Comparison of ENCODE assay signal across 18 cellular contexts in the genomic region with DNA sequence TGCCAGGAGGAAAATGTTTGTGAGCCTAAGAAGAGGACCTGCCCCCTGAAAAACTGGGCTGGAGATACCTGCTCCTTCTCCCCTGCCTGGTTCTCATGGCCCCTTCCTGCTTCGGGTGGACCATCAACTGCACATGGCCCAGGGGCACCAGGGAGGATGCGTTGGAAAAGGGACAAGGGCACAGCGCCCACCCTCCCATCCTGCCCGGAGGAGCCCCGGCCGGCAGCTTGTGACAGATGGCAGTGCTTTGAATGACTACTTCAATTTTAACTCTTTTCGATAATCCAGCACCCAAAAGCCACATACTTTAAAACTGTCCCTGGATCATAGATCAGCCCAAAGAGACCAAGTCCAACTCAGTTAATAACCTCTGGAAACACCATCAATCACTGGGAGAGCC.
DNase-seq lines count a peak whose midpoint lies in the region; ATAC-seq, FAIRE-seq and TF ChIP-seq lines count a peak whose summit lies in the region.
"Had no signal": no experiment of that assay in that cellular context is flagged by ENCODE, and none has a peak within 500 bp of the region (broad histone marks: within the 10 kb centered on the region; RNA-seq: fewer than 3 reads in every experiment).

No MANE protein-coding gene starts in this region.

- intact Hi-C loops in Caco-2 (cut with micrococcal nuclease; ENCODE audit: unreplicated experiment), result loop anchor here (1.0 to 2.0 kb wide), 4 partner anchors 42 to 244 kb away; no protein-coding TSS in a partner anchor

- H3K27ac ChIP-seq in WERI-Rb-1 (peak overlapping the region; percentile 80), small intestine (ENCODE audit: low read depth in 1 of 2, low read length in 1 of 2) (peak overlapping the region; percentile 30 to 59)
- H3K27ac ChIP-seq: BLaER1 treated with 17β-estradiol and CSF1 and Interleukin-3, amounts not matched to agents 10 nM and 100 nM; GM23248 had no signal

- CTCF ChIA-PET in Caco-2 (lab: Charles Lee), result interaction anchor here (0.9 to 1.3 kb wide), 9 partner anchors 16 to 136 kb away, joined by 3 to 16 read pairs (median 5); a partner anchor contains a TSS

- no peak overlapping the region for H3K4me3 Mint-ChIP-seq in Caco-2 (ENCODE audit: unreplicated experiment)
- H3K4me3 Mint-ChIP-seq in T-helper 17 cell, result no peak overlapping the region
- H3K4me3 Mint-ChIP-seq: B cell; CD8-positive, alpha-beta T cell had no signal

- no peaks in the 10 kb centered on the region for H3K27me3 ChIP-seq in Caco-2 (replicated peaks; ENCODE audit: control insufficient read depth, insufficient read depth, low read length)
- H3K27me3 ChIP-seq in WERI-Rb-1 (ENCODE audit: insufficient read depth, low read depth, severe bottlenecking), result no peaks in the 10 kb centered on the region
- H3K27me3 ChIP-seq in small intestine (ENCODE audit: control insufficient read depth in 2 of 2, insufficient read depth in 2 of 2, low read length in 2 of 2), result peaks cover 0 to 2% of the 10 kb centered on the region in 2 donors
- H3K27me3 ChIP-seq: BLaER1 treated with 17β-estradiol and CSF1 and Interleukin-3, amounts not matched to agents 10 nM and 100 nM had no signal

- H3K9me3 ChIP-seq in Caco-2, result no peaks in the 10 kb centered on the region
- H3K9me3 ChIP-seq in WERI-Rb-1 (ENCODE audit: severe bottlenecking), result no peaks in the 10 kb centered on the region
- no peaks in the 10 kb centered on the region for H3K9me3 ChIP-seq in small intestine (ENCODE audit: control insufficient read depth, low read depth)
- H3K9me3 ChIP-seq in T-helper 17 cell (ENCODE audit: control insufficient read depth, low read length, poor library complexity, severe bottlenecking), result no peaks in the 10 kb centered on the region
- H3K9me3 ChIP-seq: BLaER1 treated with 17β-estradiol and CSF1 and Interleukin-3, amounts not matched to agents 10 nM and 100 nM had no signal

- H3K36me3 Mint-ChIP-seq in Caco-2 (ENCODE audit: insufficient read depth, unreplicated experiment) (no peaks in the 10 kb centered on the region), T-helper 17 cell (ENCODE audit: low read depth) (no peaks in the 10 kb centered on the region)
- H3K36me3 Mint-ChIP-seq: CD8-positive, alpha-beta T cell had no signal

- H3K4me1 Mint-ChIP-seq in Caco-2 (ENCODE audit: low read depth, unreplicated experiment), result peaks cover 20% of the 10 kb centered on the region
- H3K4me1 Mint-ChIP-seq in T-helper 17 cell, result no peaks in the 10 kb centered on the region
- H3K4me1 Mint-ChIP-seq: B cell had no signal

- ATAC-seq in HG03095 (IDR thresholded peaks at IDR 0.05; ENCODE audit: unreplicated experiment) (no peak), T-helper 17 cell (no peak), HG03432 (IDR thresholded peaks at IDR 0.05; ENCODE audit: unreplicated experiment) (no peak)
- ATAC-seq: CD8-positive, alpha-beta T cell had no signal

- no peaks in the 10 kb centered on the region for H3K27me3 Mint-ChIP-seq in Caco-2 (ENCODE audit: insufficient read depth, unreplicated experiment)
- peaks cover 29% of the 10 kb centered on the region for H3K27me3 Mint-ChIP-seq in T-helper 17 cell
- H3K27me3 Mint-ChIP-seq: B cell had no signal

- TF ChIP-seq CTCF in Caco-2 (IDR thresholded peaks at IDR 0.05; ENCODE audit: insufficient read depth in 1 of 2, low read depth in 1 of 2, low read length in 1 of 2, severe bottlenecking in 1 of 2, unreplicated experiment in 1 of 2) (no peak), WERI-Rb-1 (IDR thresholded peaks at IDR 0.05; ENCODE audit: low read depth, low read length) (no peak)

- no peaks in the 10 kb centered on the region for H3K9me3 Mint-ChIP-seq in Caco-2 (ENCODE audit: unreplicated experiment)
- H3K9me3 Mint-ChIP-seq: CD8-positive, alpha-beta T cell had no signal

- no peak for FAIRE-seq in small intestine (lab: Jason Lieb, UNC)
- FAIRE-seq: G401.6, GM12892, GM18507, H54 had no signal

- H3K4me3 ChIP-seq in Caco-2 (ENCODE audit: low read depth, low read length) (no peak overlapping the region), WERI-Rb-1 (ENCODE audit: low read depth, low read length) (no peak overlapping the region), small intestine (ENCODE audit: low read depth in 1 of 2, low read length in 2 of 2) (no peak overlapping the region)
- H3K4me3 ChIP-seq: BLaER1 treated with 17β-estradiol and CSF1 and Interleukin-3, amounts not matched to agents 10 nM and 100 nM; GM23248 had no signal

- H3K36me3 ChIP-seq in Caco-2 (ENCODE audit: control insufficient read depth, insufficient read depth, low read length), result no peaks in the 10 kb centered on the region
- no peaks in the 10 kb centered on the region for H3K36me3 ChIP-seq in WERI-Rb-1
- no peaks in the 10 kb centered on the region for H3K36me3 ChIP-seq in small intestine (ENCODE audit: control insufficient read depth in 2 of 2, insufficient read depth in 2 of 2, low read length in 2 of 2)
- H3K36me3 ChIP-seq: BLaER1 treated with 17β-estradiol and CSF1 and Interleukin-3, amounts not matched to agents 10 nM and 100 nM had no signal

- no peak for DNase-seq in Caco-2
- DNase-seq in NCI-H524 treated with DMSO at 0.1 percent for 48 hours (lab: John Stamatoyannopoulos, UW), result peak; percentile 79
- DNase-seq in WERI-Rb-1, result no peak
- no peak for DNase-seq in small intestine
- DNase-seq in T-helper 17 cell, result no peak
- DNase-seq: CD8-positive, alpha-beta T cell; DMS 273 treated with DMSO at 0.1 percent for 48 hours; DND-41; GM23248; HCEC 1CT had no signal

- H3K4me1 ChIP-seq in Caco-2, result peaks cover 19% of the 10 kb centered on the region
- H3K4me1 ChIP-seq in small intestine (ENCODE audit: control insufficient read depth in 2 of 2, insufficient read depth in 1 of 2, low read depth in 1 of 2, low read length in 1 of 2), result peaks cover 0 to 4% of the 10 kb centered on the region in 2 donors
- H3K4me1 ChIP-seq: BLaER1 treated with 17β-estradiol and CSF1 and Interleukin-3, amounts not matched to agents 10 nM and 100 nM had no signal

- POLR2A ChIA-PET in Caco-2 (lab: Charles Lee), result interaction anchor here (1.1 kb wide), 1 partner anchor 42 kb away, joined by 5 read pairs; no protein-coding TSS in a partner anchor

- no TSS peak for BruUV-seq in Caco-2 (replicated peaks; lab: Mats Ljungman, UMichigan)

- H3K27ac Mint-ChIP-seq in Caco-2 (ENCODE audit: unreplicated experiment), result peak overlapping the region; percentile 61
- no peak overlapping the region for H3K27ac Mint-ChIP-seq in T-helper 17 cell
- H3K27ac Mint-ChIP-seq: B cell; CD8-positive, alpha-beta T cell had no signal

- 60 to 75% (median 70%) methylated on average over 7 of the region's 7 CpGs for WGBS in small intestine, 3 donors
